ENCODE assay signal across 23 cellular contexts in the genomic region with DNA sequence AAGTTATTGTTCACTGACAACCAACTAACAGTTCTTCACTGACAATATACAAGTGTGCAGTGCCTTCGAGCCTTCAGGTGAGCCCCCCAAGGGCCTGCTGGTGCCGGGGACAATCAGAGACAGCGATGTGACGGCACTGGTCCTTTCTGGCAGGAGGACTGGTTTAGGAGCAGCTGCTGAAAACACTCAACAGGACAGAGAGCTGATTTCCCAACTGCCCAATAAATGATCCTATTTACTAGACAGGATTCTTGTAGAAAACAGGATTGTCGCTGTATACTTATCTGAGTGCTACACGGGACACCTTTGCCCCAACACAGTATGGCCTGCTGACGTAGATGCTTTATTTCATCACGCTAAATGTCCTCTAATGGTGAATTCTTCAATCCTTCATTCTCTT.
DNase-seq lines count a peak whose midpoint lies in the region; ATAC-seq and TF ChIP-seq lines count a peak whose summit lies in the region.
"Had no signal": no experiment of that assay in that cellular context is flagged by ENCODE, and none has a peak within 500 bp of the region (broad histone marks: within the 10 kb centered on the region; RNA-seq: fewer than 3 reads in every experiment).

No MANE protein-coding gene starts in this region.

- in situ Hi-C loops in Panc1 (cut with HindIII; ENCODE audit: low pct_unique_long_range_greater_than_20kb, low sequenced_read_pairs): no loop called here

- CTCF ChIA-PET in Caco-2 (lab: Charles Lee): no interaction called here
- CTCF ChIA-PET in Panc1 (lab: Charles Lee): no interaction called here

- H3K27me3 Mint-ChIP-seq in Caco-2 (ENCODE audit: insufficient read depth, unreplicated experiment) (no peaks in the 10 kb centered on the region), neural crest cell (ENCODE audit: low read depth) (no peaks in the 10 kb centered on the region)
- H3K27me3 Mint-ChIP-seq: dendritic cell treated with granulocyte-macrophage colony-stimulating factor and Interleukin-4, amounts not matched to agents 40 ng/mL and 50 ng/mL, for 4 days had no signal

- H3F3A ChIP-seq in smooth muscle cell (ENCODE audit: low read depth): peaks cover 6% of the 10 kb centered on the region

- peaks cover 71% of the 10 kb centered on the region for H3K36me3 Mint-ChIP-seq in Caco-2 (ENCODE audit: insufficient read depth, unreplicated experiment)
- H3K36me3 Mint-ChIP-seq in neural crest cell (ENCODE audit: low read depth): peaks cover 20% of the 10 kb centered on the region

- peaks cover 21% of the 10 kb centered on the region for H3K4me1 Mint-ChIP-seq in Caco-2 (ENCODE audit: low read depth, unreplicated experiment)
- H3K4me1 Mint-ChIP-seq in neural crest cell: peaks cover 13% of the 10 kb centered on the region
- H3K4me1 Mint-ChIP-seq: WTC11 had no signal

- TF ChIP-seq CTCF in Caco-2 (IDR thresholded peaks at IDR 0.05; ENCODE audit: insufficient read depth in 1 of 2, low read depth in 1 of 2, low read length in 1 of 2, severe bottlenecking in 1 of 2, unreplicated experiment in 1 of 2): no peak
- no peak for TF ChIP-seq CTCF in Panc1 (IDR thresholded peaks at IDR 0.05)
- no peak for TF ChIP-seq CTCF in neural crest cell (conservative IDR thresholded peaks at IDR 0.05)
- no peak for TF ChIP-seq CTCF in adrenal gland (IDR thresholded peaks at IDR 0.05)
- TF ChIP-seq CTCF in smooth muscle cell (IDR thresholded peaks at IDR 0.05; ENCODE audit: borderline replicate concordance, insufficient read depth, poor library complexity, severe bottlenecking): no peak

- H3K36me3 ChIP-seq in Caco-2 (ENCODE audit: control insufficient read depth, insufficient read depth, low read length) (peaks cover 9% of the 10 kb centered on the region), Panc1 (ENCODE audit: control insufficient read depth, insufficient read depth, low read length) (peaks cover 12% of the 10 kb centered on the region; the same call in 1 of the 2 replicates), adrenal gland (replicated peaks in 1 of 2) (peaks cover 0 to 32% of the 10 kb centered on the region in 2 donors), smooth muscle cell (ENCODE audit: low read depth) (peaks cover 11% of the 10 kb centered on the region)

- H3K9me3 Mint-ChIP-seq in Caco-2 (ENCODE audit: unreplicated experiment) (no peaks in the 10 kb centered on the region), neural crest cell (no peaks in the 10 kb centered on the region)
- H3K9me3 Mint-ChIP-seq: dendritic cell treated with granulocyte-macrophage colony-stimulating factor and Interleukin-4, amounts not matched to agents 40 ng/mL and 50 ng/mL, for 4 days; WTC11 had no signal

- ATAC-seq in Panc1 (no peak), HG02798 (IDR thresholded peaks at IDR 0.05; ENCODE audit: poor library complexity, unreplicated experiment) (no peak)
- ATAC-seq: WTC11 had no signal

- H3K4me1 ChIP-seq in Caco-2: peaks cover 25% of the 10 kb centered on the region
- H3K4me1 ChIP-seq in Panc1 (ENCODE audit: control insufficient read depth, insufficient read depth, low read length): peaks cover 20% of the 10 kb centered on the region
- H3K4me1 ChIP-seq in adrenal gland (replicated peaks in 1 of 2): peaks cover 0 to 3% of the 10 kb centered on the region in 2 donors
- no peaks in the 10 kb centered on the region for H3K4me1 ChIP-seq in smooth muscle cell (ENCODE audit: low read depth)

- TSS peak; percentile 59 for BruUV-seq in Caco-2 (replicated peaks; lab: Mats Ljungman, UMichigan)
- BruUV-seq in Panc1 (replicated peaks; lab: Mats Ljungman, UMichigan): TSS peak; percentile 56

- no peak overlapping the region for H3K27ac ChIP-seq in Panc1 (ENCODE audit: low read length)
- H3K27ac ChIP-seq in adrenal gland: no peak overlapping the region
- H3K27ac ChIP-seq in smooth muscle cell (ENCODE audit: low read depth): no peak overlapping the region
- H3K27ac ChIP-seq: BLaER1 treated with 17β-estradiol and CSF1 and Interleukin-3, amounts not matched to agents 10 nM and 100 nM; neutrophil; skin epidermis had no signal

- no peak overlapping the region for H3K9ac ChIP-seq in smooth muscle cell (ENCODE audit: low read depth)
- H3K9ac ChIP-seq: BLaER1 treated with 17β-estradiol and CSF1 and Interleukin-3, amounts not matched to agents 10 nM and 100 nM had no signal

- TF ChIP-seq POLR2A in adrenal gland (IDR thresholded peaks at IDR 0.05): no peak

- H4K20me1 ChIP-seq in smooth muscle cell (ENCODE audit: low read depth): no peaks in the 10 kb centered on the region

- H3K4me3 Mint-ChIP-seq in Caco-2 (ENCODE audit: unreplicated experiment): no peak overlapping the region
- no peak overlapping the region for H3K4me3 Mint-ChIP-seq in neural crest cell
- H3K4me3 Mint-ChIP-seq: dendritic cell treated with granulocyte-macrophage colony-stimulating factor and Interleukin-4, amounts not matched to agents 40 ng/mL and 50 ng/mL, for 4 days; WTC11 had no signal

- H3K4me2 ChIP-seq in smooth muscle cell: no peak overlapping the region
- H3K4me2 ChIP-seq: BLaER1 treated with 17β-estradiol and CSF1 and Interleukin-3, amounts not matched to agents 10 nM and 100 nM had no signal

- H2AFZ ChIP-seq in smooth muscle cell (ENCODE audit: low read depth): no peak overlapping the region

- H3K27ac Mint-ChIP-seq in Caco-2 (ENCODE audit: unreplicated experiment) (no peak overlapping the region), neural crest cell (ENCODE audit: unreplicated experiment) (peak overlapping the region; percentile 46)
- H3K27ac Mint-ChIP-seq: dendritic cell treated with granulocyte-macrophage colony-stimulating factor and Interleukin-4, amounts not matched to agents 40 ng/mL and 50 ng/mL, for 4 days; WTC11 had no signal

- H3K4me3 ChIP-seq in Caco-2 (ENCODE audit: low read depth, low read length) (no peak overlapping the region), Panc1 (ENCODE audit: low read depth in 2 of 2, low read length in 2 of 2) (no peak overlapping the region), adrenal gland (no peak overlapping the region), smooth muscle cell (no peak overlapping the region)
- H3K4me3 ChIP-seq: BLaER1 treated with 17β-estradiol and CSF1 and Interleukin-3, amounts not matched to agents 10 nM and 100 nM; lung; skin epidermis had no signal

- WGBS in adrenal gland, 4 donors: 93 to 97% (median 96%) methylated on average over 8 of the region's 8 CpGs
- WGBS in smooth muscle cell (ENCODE audit: low lambda C conversion rate): 96% methylated on average over 8 of the region's 8 CpGs

- no peak for DNase-seq in Caco-2
- no peak for DNase-seq in Panc1 (ENCODE audit: low read depth, low spot score)
- peak; percentile 28 for DNase-seq in ecto neural progenitor cell (ENCODE audit: low spot score)
- no peak for DNase-seq in neural crest cell (ENCODE audit: low read depth, low spot score)
- no peak for DNase-seq in adrenal gland
- DNase-seq in smooth muscle cell (lab: John Stamatoyannopoulos, UW; ENCODE audit: unreplicated experiment): no peak
- no peak for DNase-seq in NCI-H1694 (lab: John Stamatoyannopoulos, UW)
- DNase-seq: activated CD4-positive, alpha-beta T cell treated with anti-CD3 and anti-CD28 coated beads, Interleukin-2, amount 50 U/mL, for 4 hours; activated effector memory CD4-positive, alpha-beta T cell treated with anti-CD3 and anti-CD28 coated beads, Interleukin-2, amount 50 U/mL, for 16 hours; DND-41; KBM-7; kidney glomerular epithelial cell; NCI-H1436 treated with DMSO at 0.1 percent for 48 hours; NCI-H524 treated with DMSO at 0.1 percent for 48 hours; RPMI8226; stimulated activated CD4-positive, alpha-beta T cell treated with anti-CD3 and anti-CD28 coated beads, Interleukin-1b, Interleukin-23, amount 100 ng/mL, for 48 hours had no signal

- H3K9me3 ChIP-seq in Caco-2: no peaks in the 10 kb centered on the region
- H3K9me3 ChIP-seq in Panc1 (ENCODE audit: control insufficient read depth, insufficient read depth, low read depth, low read length): no peaks in the 10 kb centered on the region
- no peaks in the 10 kb centered on the region for H3K9me3 ChIP-seq in adrenal gland (replicated peaks in 1 of 3)
- no peaks in the 10 kb centered on the region for H3K9me3 ChIP-seq in smooth muscle cell (replicated peaks; ENCODE audit: low read depth)
- H3K9me3 ChIP-seq: BLaER1 treated with 17β-estradiol and CSF1 and Interleukin-3, amounts not matched to agents 10 nM and 100 nM; neutrophil had no signal

- H3K27me3 ChIP-seq in Caco-2 (replicated peaks; ENCODE audit: control insufficient read depth, insufficient read depth, low read length): no peaks in the 10 kb centered on the region
- no peaks in the 10 kb centered on the region for H3K27me3 ChIP-seq in Panc1 (ENCODE audit: control insufficient read depth, insufficient read depth, low read length)
- H3K27me3 ChIP-seq in adrenal gland: no peaks in the 10 kb centered on the region
- no peaks in the 10 kb centered on the region for H3K27me3 ChIP-seq in smooth muscle cell (ENCODE audit: low read depth)
- H3K27me3 ChIP-seq: BLaER1 treated with 17β-estradiol and CSF1 and Interleukin-3, amounts not matched to agents 10 nM and 100 nM; neutrophil had no signal

- no peaks in the 10 kb centered on the region for H3K79me2 ChIP-seq in smooth muscle cell (ENCODE audit: low read depth)

- POLR2A ChIA-PET in Caco-2 (lab: Charles Lee): no interaction called here
- POLR2A ChIA-PET in Panc1 (lab: Charles Lee): interaction anchor here (0.6 kb wide), 1 partner anchor 664 kb away, joined by 3 read pairs; no protein-coding TSS in a partner anchor

- intact Hi-C loops in Caco-2 (cut with micrococcal nuclease; ENCODE audit: unreplicated experiment): no loop called here
- intact Hi-C loops in Panc1 (cut with micrococcal nuclease; ENCODE audit: unreplicated experiment): no loop called here
- intact Hi-C loops in adrenal gland (cut with DNase I): no loop called here
